In genomic region chr4:127622923-127623754, GRCh38 we compare ENCODE assay signal across 8 cellular contexts. TPM values are rescaled to one million over a fixed set of nuclear protein-coding genes. Genes with fewer than 3 reads are reported as not detected.
DNase-seq lines count a peak whose midpoint lies in the region; ATAC-seq and TF ChIP-seq lines count a peak whose summit lies in the region.

No MANE protein-coding gene starts in this region.

- TF ChIP-seq POLR2A in lower leg skin (IDR thresholded peaks at IDR 0.05) = no peak

- ATAC-seq in GM18907 (IDR thresholded peaks at IDR 0.05; ENCODE audit: unreplicated experiment) = peak; percentile 72

- peak overlapping the region; percentile 90 for H3K4me3 ChIP-seq in ACC112 (ENCODE audit: low read depth, low read length)
- peak overlapping the region; percentile 45 for H3K4me3 ChIP-seq in colonic mucosa
- peak overlapping the region; percentile 30 for H3K4me3 ChIP-seq in lower leg skin (ENCODE audit: low read depth, poor library complexity, severe bottlenecking)
- H3K4me3 ChIP-seq in subcutaneous abdominal adipose tissue (ENCODE audit: low read depth in 1 of 5, low read length in 5 of 5) = peak overlapping the region; percentile 56 to 82 (median 74)
- no peak overlapping the region for H3K4me3 ChIP-seq in effector memory CD4-positive, alpha-beta T cell (ENCODE audit: insufficient read depth, low read depth, low read length, poor library complexity, severe bottlenecking)

- no peaks in the 10 kb centered on the region for H3K79me2 ChIP-seq in ACC112 (ENCODE audit: control insufficient read depth, insufficient read depth, low read length, unreplicated experiment)

- H3K9me3 ChIP-seq in colonic mucosa (no peaks in the 10 kb centered on the region), subcutaneous abdominal adipose tissue (ENCODE audit: control insufficient read depth in 5 of 5, low read length in 5 of 5) (no peaks in the 10 kb centered on the region)
- H3K9me3 ChIP-seq in effector memory CD4-positive, alpha-beta T cell (ENCODE audit: control insufficient read depth, low read length) = no peaks in the 10 kb centered on the region

- WGBS in lower leg skin, 2 donors = 1% methylated on average over 29 to 48 of the region's 80 CpGs

- H3K9ac ChIP-seq in colonic mucosa (ENCODE audit: low read depth in 2 of 2, low read length in 2 of 2) = no peak overlapping the region
- peak overlapping the region in 4 of 5 donors; percentile 16 to 82 (median 54) for H3K9ac ChIP-seq in subcutaneous abdominal adipose tissue (ENCODE audit: low read length in 5 of 5)

- TF ChIP-seq CTCF in colonic mucosa (IDR thresholded peaks at IDR 0.05) (no peak), lower leg skin (IDR thresholded peaks at IDR 0.05) (no peak)

- H3K4me1 ChIP-seq in ACC112 (ENCODE audit: control insufficient read depth, insufficient read depth, low read length, unreplicated experiment) = peaks cover 6% of the 10 kb centered on the region
- H3K4me1 ChIP-seq in colonic mucosa = peaks cover 9% of the 10 kb centered on the region
- H3K4me1 ChIP-seq in subcutaneous abdominal adipose tissue (ENCODE audit: control insufficient read depth in 5 of 5, insufficient read depth in 5 of 5, low read length in 5 of 5) = peaks cover 0 to 16% (median 15%) of the 10 kb centered on the region in 5 donors
- H3K4me1 ChIP-seq in effector memory CD4-positive, alpha-beta T cell (ENCODE audit: control insufficient read depth, insufficient read depth, low read length, poor library complexity, severe bottlenecking) = no peaks in the 10 kb centered on the region

- peak overlapping the region; percentile 98 for H2AFZ ChIP-seq in ACC112 (ENCODE audit: low read length, unreplicated experiment)

- DNase-seq in NCI-H2196 (lab: John Stamatoyannopoulos, UW; ENCODE audit: unreplicated experiment) (peak; percentile 39), colonic mucosa (peak; percentile 35), lower leg skin (ENCODE audit: low spot score in 2 of 2) (peak in 1 of 2 donors; percentile 86), NCI-H2107 (lab: John Stamatoyannopoulos, UW) (no peak)
- DNase-seq in effector memory CD4-positive, alpha-beta T cell = no peak

- H3K27ac ChIP-seq in ACC112 (ENCODE audit: low read depth, low read length) (peak overlapping the region; percentile 34), colonic mucosa (no peak overlapping the region), subcutaneous abdominal adipose tissue (ENCODE audit: low read depth, low read length) (no peak overlapping the region)
- no peak overlapping the region for H3K27ac ChIP-seq in effector memory CD4-positive, alpha-beta T cell (ENCODE audit: insufficient read depth, low read length, poor library complexity, severe bottlenecking)

- intact Hi-C loops in colonic mucosa (cut with DNase I) (no loop called here), lower leg skin (cut with DNase I; ENCODE audit: low total_unique reads) (no loop called here)

- H3K27me3 ChIP-seq in ACC112 (ENCODE audit: insufficient read depth, low read length) (peaks cover 5% of the 10 kb centered on the region), colonic mucosa (peaks cover 18% of the 10 kb centered on the region), subcutaneous abdominal adipose tissue (ENCODE audit: control insufficient read depth in 5 of 5, insufficient read depth in 4 of 5, low read length in 5 of 5) (peaks cover 0 to 24% (median 5%) of the 10 kb centered on the region in 5 donors)
- peaks cover 12% of the 10 kb centered on the region for H3K27me3 ChIP-seq in effector memory CD4-positive, alpha-beta T cell (replicated peaks; ENCODE audit: control insufficient read depth, insufficient read depth, low read length, poor library complexity, severe bottlenecking)

- no peaks in the 10 kb centered on the region for H3K36me3 ChIP-seq in ACC112 (ENCODE audit: insufficient read depth, low read length)
- H3K36me3 ChIP-seq in colonic mucosa = no peaks in the 10 kb centered on the region
- H3K36me3 ChIP-seq in subcutaneous abdominal adipose tissue (ENCODE audit: control insufficient read depth in 5 of 5, insufficient read depth in 5 of 5, low read length in 5 of 5) = no peaks in the 10 kb centered on the region
- no peaks in the 10 kb centered on the region for H3K36me3 ChIP-seq in effector memory CD4-positive, alpha-beta T cell (ENCODE audit: control insufficient read depth, insufficient read depth, low read length)

RNA-seq across cellular contexts. Expression of gene INTU, which starts 9.6 kb away (rescaled TPM):
- 1 to 10 TPM; 3.0 to 4.8 TPM for total RNA-seq in colonic mucosa
- 1 to 10 TPM; 4.1 to 8.1 (median 5.1) TPM for total RNA-seq in lower leg skin

Comparison
In these comparisons a context has a peak if more than half of its experiments do, and no peak if none do; other contexts are left out.
1. DNase-seq: peak in NCI-H2196 (single experiment) and colonic mucosa (single experiment); none in NCI-H2107 (single experiment) and effector memory CD4-positive, alpha-beta T cell (0 of 3).
2. H3K9ac ChIP-seq: peak in subcutaneous abdominal adipose tissue (4 of 5); none in colonic mucosa (0 of 2).